In the genomic region with DNA sequence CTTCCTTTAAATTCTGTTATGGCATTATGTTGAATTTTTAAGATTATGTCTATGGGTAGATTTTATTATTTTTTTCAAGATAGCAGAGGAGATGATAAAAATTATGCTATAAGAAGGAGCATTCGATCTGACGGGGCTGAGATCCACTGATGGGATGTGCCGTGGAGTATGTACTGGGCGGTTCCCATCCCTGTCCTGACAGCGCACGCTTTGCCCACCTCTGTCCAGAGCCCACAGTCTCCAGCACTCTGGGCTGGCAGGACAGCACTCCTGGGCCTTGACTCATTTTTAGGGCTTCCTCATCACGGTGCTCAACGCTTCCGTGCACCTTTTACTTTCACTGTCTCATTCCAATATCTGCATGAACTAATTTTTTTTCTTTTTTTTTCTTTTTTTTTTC, we compare ENCODE assay signal across 27 cellular contexts.
"Had no signal": no experiment of that assay in that cellular context is flagged by ENCODE, and none has a peak within 500 bp of the region (broad histone marks: within the 10 kb centered on the region; RNA-seq: fewer than 3 reads in every experiment).

No MANE protein-coding gene starts in this region.

- FAIRE-seq: endometrium had no signal

- H3K4me3 Mint-ChIP-seq: dendritic cell treated with granulocyte-macrophage colony-stimulating factor and Interleukin-4, amounts not matched to agents 40 ng/mL and 50 ng/mL, for 4 days; effector memory CD8-positive, alpha-beta T cell; endodermal cell; immature natural killer cell; mesothelial cell of epicardium; naive B cell had no signal

- DNase-seq: colonic mucosa; cortex of kidney; effector CD8-positive, alpha-beta T cell; effector memory CD8-positive, alpha-beta T cell; endodermal cell; erythroblast; esophagus squamous epithelium; foreskin fibroblast; foreskin melanocyte; gastrocnemius medialis; glutamatergic neuron; hypothalamus; immature natural killer cell; islet precursor cell; left cardiac atrium; left lung; left ventricle myocardium superior; lower lobe of right lung; mesenchymal stem cell; mucosa of descending colon; naive B cell had no signal

- H3K27me3 ChIP-seq: colonic mucosa had no signal

- H3K27ac Mint-ChIP-seq: dendritic cell treated with granulocyte-macrophage colony-stimulating factor and Interleukin-4, amounts not matched to agents 40 ng/mL and 50 ng/mL, for 4 days; effector memory CD8-positive, alpha-beta T cell; endodermal cell; immature natural killer cell; mesothelial cell of epicardium; naive B cell had no signal

- H3K27ac ChIP-seq: colonic mucosa, epithelial cell of prostate, esophagus squamous epithelium, gastrocnemius medialis, hepatocyte, left lung, lower lobe of right lung had no signal

- H3K4me3 ChIP-seq: colonic mucosa, esophagus squamous epithelium, gastrocnemius medialis, hepatocyte, left lung, lower lobe of right lung, mucosa of descending colon had no signal

- H3K9me3 ChIP-seq: colonic mucosa, esophagus squamous epithelium, gastrocnemius medialis, left lung, lower lobe of right lung, mucosa of descending colon had no signal

- H3K36me3 Mint-ChIP-seq: immature natural killer cell, mesothelial cell of epicardium, naive B cell had no signal

- H3K9me3 Mint-ChIP-seq: dendritic cell treated with granulocyte-macrophage colony-stimulating factor and Interleukin-4, amounts not matched to agents 40 ng/mL and 50 ng/mL, for 4 days; effector memory CD8-positive, alpha-beta T cell; endodermal cell; immature natural killer cell; mesothelial cell of epicardium had no signal

- H3K4me1 Mint-ChIP-seq: endodermal cell, mesothelial cell of epicardium had no signal

- H3K36me3 ChIP-seq: colonic mucosa, esophagus squamous epithelium, gastrocnemius medialis, left lung, lower lobe of right lung had no signal

- H3K4me1 ChIP-seq: colonic mucosa, esophagus squamous epithelium, gastrocnemius medialis, left lung, lower lobe of right lung had no signal

- ATAC-seq: effector memory CD8-positive, alpha-beta T cell; esophagus mucosa; gastrocnemius medialis; left cardiac atrium; left lung; left ventricle myocardium superior; lower lobe of right lung; mucosa of descending colon had no signal
